Comparison of ENCODE assay signal across 1 cellular context in the genomic region with DNA sequence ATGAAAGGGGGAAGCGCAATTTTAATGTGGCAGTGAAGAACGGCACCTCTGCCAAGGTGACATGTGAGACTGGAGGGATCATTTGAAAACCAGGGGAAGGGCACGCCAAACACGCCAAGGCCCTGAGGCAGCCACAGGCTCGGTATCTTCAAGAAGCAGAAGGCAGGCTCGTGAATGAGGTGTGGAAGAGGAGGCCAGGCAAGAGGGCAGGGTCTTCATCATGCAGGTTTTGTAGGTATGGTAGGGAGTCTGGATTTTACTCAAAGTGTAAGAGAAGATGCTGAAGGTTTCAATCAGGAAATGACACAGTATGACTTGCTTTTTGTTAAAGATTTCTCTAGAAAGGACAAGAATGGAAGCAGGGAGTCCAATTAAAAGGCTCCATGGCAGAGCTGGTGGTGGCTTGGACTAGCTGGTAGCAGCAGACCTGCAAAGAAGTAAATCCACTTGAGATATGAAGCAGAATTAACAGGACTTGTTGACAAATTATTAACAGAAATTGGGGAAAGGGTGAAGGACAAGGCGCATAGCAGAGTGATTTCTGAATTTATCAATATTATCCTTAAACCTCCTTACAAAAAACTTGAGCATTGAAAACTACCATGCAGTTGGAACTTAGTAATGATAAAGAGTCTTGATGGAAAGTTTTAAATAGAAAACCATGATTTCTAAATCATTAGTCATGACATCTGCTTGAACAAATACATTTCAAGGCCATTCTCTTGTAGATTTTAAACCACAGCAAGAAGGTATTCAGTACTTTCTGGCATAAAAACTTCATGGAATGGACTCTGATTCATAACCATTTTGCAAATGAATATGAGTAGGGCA.
TF ChIP-seq lines count a peak whose summit lies in the region.

No MANE protein-coding gene starts in this region.

TF ChIP-seq in HepG2, 621 proteins besides CTCF, POLR2A, EP300 and RAD21 (continued from another document and continues in another):
- TF ChIP-seq MAFG (CRISPR knock-in tag; IDR thresholded peaks at IDR 0.05), result no peak
- no peak for TF ChIP-seq RAD51 (IDR thresholded peaks at IDR 0.05; ENCODE audit: borderline replicate concordance)
- TF ChIP-seq ISL2 (CRISPR knock-in tag; IDR thresholded peaks at IDR 0.05), result no peak; the same call in 1 of the 2 replicates
- no peak for TF ChIP-seq GATAD1 (CRISPR knock-in tag; IDR thresholded peaks at IDR 0.05)
- no peak for TF ChIP-seq SNAPC2 (CRISPR knock-in tag; IDR thresholded peaks at IDR 0.05)
- TF ChIP-seq ZNF282 (IDR thresholded peaks at IDR 0.05; ENCODE audit: partially characterized antibody), result no peak
- no peak for TF ChIP-seq ZSCAN29 (CRISPR knock-in tag; conservative IDR thresholded peaks at IDR 0.05)
- no peak for TF ChIP-seq ZNF337 (CRISPR knock-in tag; IDR thresholded peaks at IDR 0.05; ENCODE audit: borderline replicate concordance, low read depth)
- TF ChIP-seq, protein P1, sequence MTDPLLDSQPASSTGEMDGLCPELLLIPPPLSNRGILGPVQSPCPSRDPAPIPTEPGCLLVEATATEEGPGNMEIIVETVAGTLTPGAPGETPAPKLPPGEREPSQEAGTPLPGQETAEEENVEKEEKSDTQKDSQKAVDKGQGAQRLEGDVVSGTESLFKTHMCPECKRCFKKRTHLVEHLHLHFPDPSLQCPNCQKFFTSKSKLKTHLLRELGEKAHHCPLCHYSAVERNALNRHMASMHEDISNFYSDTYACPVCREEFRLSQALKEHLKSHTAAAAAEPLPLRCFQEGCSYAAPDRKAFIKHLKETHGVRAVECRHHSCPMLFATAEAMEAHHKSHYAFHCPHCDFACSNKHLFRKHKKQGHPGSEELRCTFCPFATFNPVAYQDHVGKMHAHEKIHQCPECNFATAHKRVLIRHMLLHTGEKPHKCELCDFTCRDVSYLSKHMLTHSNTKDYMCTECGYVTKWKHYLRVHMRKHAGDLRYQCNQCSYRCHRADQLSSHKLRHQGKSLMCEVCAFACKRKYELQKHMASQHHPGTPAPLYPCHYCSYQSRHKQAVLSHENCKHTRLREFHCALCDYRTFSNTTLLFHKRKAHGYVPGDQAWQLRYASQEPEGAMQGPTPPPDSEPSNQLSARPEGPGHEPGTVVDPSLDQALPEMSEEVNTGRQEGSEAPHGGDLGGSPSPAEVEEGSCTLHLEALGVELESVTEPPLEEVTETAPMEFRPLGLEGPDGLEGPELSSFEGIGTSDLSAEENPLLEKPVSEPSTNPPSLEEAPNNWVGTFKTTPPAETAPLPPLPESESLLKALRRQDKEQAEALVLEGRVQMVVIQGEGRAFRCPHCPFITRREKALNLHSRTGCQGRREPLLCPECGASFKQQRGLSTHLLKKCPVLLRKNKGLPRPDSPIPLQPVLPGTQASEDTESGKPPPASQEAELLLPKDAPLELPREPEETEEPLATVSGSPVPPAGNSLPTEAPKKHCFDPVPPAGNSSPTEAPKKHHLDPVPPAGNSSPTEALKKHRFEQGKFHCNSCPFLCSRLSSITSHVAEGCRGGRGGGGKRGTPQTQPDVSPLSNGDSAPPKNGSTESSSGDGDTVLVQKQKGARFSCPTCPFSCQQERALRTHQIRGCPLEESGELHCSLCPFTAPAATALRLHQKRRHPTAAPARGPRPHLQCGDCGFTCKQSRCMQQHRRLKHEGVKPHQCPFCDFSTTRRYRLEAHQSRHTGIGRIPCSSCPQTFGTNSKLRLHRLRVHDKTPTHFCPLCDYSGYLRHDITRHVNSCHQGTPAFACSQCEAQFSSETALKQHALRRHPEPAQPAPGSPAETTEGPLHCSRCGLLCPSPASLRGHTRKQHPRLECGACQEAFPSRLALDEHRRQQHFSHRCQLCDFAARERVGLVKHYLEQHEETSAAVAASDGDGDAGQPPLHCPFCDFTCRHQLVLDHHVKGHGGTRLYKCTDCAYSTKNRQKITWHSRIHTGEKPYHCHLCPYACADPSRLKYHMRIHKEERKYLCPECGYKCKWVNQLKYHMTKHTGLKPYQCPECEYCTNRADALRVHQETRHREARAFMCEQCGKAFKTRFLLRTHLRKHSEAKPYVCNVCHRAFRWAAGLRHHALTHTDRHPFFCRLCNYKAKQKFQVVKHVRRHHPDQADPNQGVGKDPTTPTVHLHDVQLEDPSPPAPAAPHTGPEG (CRISPR knock-in tag; IDR thresholded peaks at IDR 0.05), result no peak
- no peak for TF ChIP-seq BCL6 (CRISPR knock-in tag; IDR thresholded peaks at IDR 0.05)
- TF ChIP-seq, protein P2, sequence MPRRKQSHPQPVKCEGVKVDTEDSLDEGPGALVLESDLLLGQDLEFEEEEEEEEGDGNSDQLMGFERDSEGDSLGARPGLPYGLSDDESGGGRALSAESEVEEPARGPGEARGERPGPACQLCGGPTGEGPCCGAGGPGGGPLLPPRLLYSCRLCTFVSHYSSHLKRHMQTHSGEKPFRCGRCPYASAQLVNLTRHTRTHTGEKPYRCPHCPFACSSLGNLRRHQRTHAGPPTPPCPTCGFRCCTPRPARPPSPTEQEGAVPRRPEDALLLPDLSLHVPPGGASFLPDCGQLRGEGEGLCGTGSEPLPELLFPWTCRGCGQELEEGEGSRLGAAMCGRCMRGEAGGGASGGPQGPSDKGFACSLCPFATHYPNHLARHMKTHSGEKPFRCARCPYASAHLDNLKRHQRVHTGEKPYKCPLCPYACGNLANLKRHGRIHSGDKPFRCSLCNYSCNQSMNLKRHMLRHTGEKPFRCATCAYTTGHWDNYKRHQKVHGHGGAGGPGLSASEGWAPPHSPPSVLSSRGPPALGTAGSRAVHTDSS (CRISPR knock-in tag; conservative IDR thresholded peaks at IDR 0.05), result 0 out of 2 replicates have a peak, but pooled peaks have one; percentile 48
- TF ChIP-seq, protein P3, sequence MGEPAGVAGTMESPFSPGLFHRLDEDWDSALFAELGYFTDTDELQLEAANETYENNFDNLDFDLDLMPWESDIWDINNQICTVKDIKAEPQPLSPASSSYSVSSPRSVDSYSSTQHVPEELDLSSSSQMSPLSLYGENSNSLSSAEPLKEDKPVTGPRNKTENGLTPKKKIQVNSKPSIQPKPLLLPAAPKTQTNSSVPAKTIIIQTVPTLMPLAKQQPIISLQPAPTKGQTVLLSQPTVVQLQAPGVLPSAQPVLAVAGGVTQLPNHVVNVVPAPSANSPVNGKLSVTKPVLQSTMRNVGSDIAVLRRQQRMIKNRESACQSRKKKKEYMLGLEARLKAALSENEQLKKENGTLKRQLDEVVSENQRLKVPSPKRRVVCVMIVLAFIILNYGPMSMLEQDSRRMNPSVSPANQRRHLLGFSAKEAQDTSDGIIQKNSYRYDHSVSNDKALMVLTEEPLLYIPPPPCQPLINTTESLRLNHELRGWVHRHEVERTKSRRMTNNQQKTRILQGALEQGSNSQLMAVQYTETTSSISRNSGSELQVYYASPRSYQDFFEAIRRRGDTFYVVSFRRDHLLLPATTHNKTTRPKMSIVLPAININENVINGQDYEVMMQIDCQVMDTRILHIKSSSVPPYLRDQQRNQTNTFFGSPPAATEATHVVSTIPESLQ (CRISPR knock-in tag; conservative IDR thresholded peaks at IDR 0.05), result no peak
- TF ChIP-seq MIXL1 (CRISPR knock-in tag; IDR thresholded peaks at IDR 0.05), result no peak
- TF ChIP-seq NCOA2 (CRISPR knock-in tag; IDR thresholded peaks at IDR 0.05), result peak; percentile 50
- TF ChIP-seq PAF1 (CRISPR knock-in tag; IDR thresholded peaks at IDR 0.05), result no peak
- TF ChIP-seq ZNF432 (CRISPR knock-in tag; IDR thresholded peaks at IDR 0.05; ENCODE audit: borderline replicate concordance), result no peak
- TF ChIP-seq GLI4 (CRISPR knock-in tag; IDR thresholded peaks at IDR 0.05; ENCODE audit: borderline replicate concordance), result no peak
- no peak for TF ChIP-seq ZNF552 (CRISPR knock-in tag; IDR thresholded peaks at IDR 0.05; ENCODE audit: borderline replicate concordance)
- TF ChIP-seq ZFP82 (CRISPR knock-in tag; IDR thresholded peaks at IDR 0.05; ENCODE audit: borderline replicate concordance), result no peak
- peak; percentile 29; the same call in 1 of the 2 replicates for TF ChIP-seq ZBTB38 (CRISPR knock-in tag; IDR thresholded peaks at IDR 0.05)
- TF ChIP-seq ZNF264 (CRISPR knock-in tag; IDR thresholded peaks at IDR 0.05), result no peak
- TF ChIP-seq, protein P4, sequence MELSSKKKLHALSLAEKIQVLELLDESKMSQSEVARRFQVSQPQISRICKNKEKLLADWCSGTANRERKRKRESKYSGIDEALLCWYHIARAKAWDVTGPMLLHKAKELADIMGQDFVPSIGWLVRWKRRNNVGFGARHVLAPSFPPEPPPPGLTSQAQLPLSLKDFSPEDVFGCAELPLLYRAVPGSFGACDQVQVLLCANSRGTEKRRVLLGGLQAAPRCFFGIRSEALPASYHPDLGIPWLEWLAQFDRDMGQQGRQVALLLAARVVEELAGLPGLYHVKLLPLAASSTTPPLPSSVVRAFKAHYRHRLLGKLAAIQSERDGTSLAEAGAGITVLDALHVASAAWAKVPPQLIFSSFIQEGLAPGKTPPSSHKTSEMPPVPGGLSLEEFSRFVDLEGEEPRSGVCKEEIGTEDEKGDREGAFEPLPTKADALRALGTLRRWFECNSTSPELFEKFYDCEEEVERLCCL (CRISPR knock-in tag; IDR thresholded peaks at IDR 0.05; ENCODE audit: borderline replicate concordance), result no peak
- peak; percentile 55 for TF ChIP-seq FOXA3 (CRISPR knock-in tag; IDR thresholded peaks at IDR 0.05)
- TF ChIP-seq SMAD1 (CRISPR knock-in tag; IDR thresholded peaks at IDR 0.05; ENCODE audit: borderline replicate concordance, low read depth), result no peak
- TF ChIP-seq, protein P5, sequence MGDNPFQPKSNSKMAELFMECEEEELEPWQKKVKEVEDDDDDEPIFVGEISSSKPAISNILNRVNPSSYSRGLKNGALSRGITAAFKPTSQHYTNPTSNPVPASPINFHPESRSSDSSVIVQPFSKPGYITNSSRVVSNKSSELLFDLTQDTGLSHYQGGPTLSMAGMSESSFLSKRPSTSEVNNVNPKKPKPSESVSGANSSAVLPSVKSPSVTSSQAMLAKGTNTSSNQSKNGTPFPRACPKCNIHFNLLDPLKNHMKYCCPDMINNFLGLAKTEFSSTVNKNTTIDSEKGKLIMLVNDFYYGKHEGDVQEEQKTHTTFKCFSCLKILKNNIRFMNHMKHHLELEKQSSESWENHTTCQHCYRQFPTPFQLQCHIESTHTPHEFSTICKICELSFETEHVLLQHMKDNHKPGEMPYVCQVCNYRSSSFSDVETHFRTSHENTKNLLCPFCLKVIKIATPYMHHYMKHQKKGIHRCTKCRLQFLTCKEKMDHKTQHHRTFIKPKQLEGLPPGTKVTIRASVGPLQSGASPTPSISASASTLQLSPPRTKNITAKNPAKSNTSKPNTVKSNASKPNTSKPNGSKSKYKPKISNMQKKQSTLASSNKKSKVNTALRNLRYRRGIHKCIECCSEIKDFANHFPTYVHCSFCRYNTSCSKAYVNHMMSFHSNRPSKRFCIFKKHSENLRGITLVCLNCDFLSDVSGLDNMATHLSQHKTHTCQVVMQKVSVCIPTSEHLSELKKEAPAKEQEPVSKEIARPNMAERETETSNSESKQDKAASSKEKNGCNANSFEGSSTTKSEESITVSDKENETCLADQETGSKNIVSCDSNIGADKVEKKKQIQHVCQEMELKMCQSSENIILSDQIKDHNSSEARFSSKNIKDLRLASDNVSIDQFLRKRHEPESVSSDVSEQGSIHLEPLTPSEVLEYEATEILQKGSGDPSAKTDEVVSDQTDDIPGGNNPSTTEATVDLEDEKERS (CRISPR knock-in tag; IDR thresholded peaks at IDR 0.05), result no peak
- TF ChIP-seq GABPB1 (CRISPR knock-in tag; IDR thresholded peaks at IDR 0.05), result no peak
- TF ChIP-seq TARDBP (CRISPR knock-in tag; IDR thresholded peaks at IDR 0.05), result 0 out of 2 replicates have a peak, but pooled peaks have one; percentile 25
- no peak for TF ChIP-seq ONECUT2 (CRISPR knock-in tag; IDR thresholded peaks at IDR 0.05)
- TF ChIP-seq, protein P6, sequence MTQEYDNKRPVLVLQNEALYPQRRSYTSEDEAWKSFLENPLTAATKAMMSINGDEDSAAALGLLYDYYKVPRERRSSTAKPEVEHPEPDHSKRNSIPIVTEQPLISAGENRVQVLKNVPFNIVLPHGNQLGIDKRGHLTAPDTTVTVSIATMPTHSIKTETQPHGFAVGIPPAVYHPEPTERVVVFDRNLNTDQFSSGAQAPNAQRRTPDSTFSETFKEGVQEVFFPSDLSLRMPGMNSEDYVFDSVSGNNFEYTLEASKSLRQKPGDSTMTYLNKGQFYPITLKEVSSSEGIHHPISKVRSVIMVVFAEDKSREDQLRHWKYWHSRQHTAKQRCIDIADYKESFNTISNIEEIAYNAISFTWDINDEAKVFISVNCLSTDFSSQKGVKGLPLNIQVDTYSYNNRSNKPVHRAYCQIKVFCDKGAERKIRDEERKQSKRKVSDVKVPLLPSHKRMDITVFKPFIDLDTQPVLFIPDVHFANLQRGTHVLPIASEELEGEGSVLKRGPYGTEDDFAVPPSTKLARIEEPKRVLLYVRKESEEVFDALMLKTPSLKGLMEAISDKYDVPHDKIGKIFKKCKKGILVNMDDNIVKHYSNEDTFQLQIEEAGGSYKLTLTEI (CRISPR knock-in tag; conservative IDR thresholded peaks at IDR 0.05), result no peak
- TF ChIP-seq HNRNPK (IDR thresholded peaks at IDR 0.05; ENCODE audit: low read depth, low read length, poor library complexity, severe bottlenecking), result no peak
- TF ChIP-seq ZNF558 (CRISPR knock-in tag; IDR thresholded peaks at IDR 0.05; ENCODE audit: borderline replicate concordance), result no peak
- no peak for TF ChIP-seq SMARCE1 (IDR thresholded peaks at IDR 0.05; ENCODE audit: borderline replicate concordance)
- no peak for TF ChIP-seq PHB2 (IDR thresholded peaks at IDR 0.05; ENCODE audit: partially characterized antibody)
- TF ChIP-seq, protein P7, sequence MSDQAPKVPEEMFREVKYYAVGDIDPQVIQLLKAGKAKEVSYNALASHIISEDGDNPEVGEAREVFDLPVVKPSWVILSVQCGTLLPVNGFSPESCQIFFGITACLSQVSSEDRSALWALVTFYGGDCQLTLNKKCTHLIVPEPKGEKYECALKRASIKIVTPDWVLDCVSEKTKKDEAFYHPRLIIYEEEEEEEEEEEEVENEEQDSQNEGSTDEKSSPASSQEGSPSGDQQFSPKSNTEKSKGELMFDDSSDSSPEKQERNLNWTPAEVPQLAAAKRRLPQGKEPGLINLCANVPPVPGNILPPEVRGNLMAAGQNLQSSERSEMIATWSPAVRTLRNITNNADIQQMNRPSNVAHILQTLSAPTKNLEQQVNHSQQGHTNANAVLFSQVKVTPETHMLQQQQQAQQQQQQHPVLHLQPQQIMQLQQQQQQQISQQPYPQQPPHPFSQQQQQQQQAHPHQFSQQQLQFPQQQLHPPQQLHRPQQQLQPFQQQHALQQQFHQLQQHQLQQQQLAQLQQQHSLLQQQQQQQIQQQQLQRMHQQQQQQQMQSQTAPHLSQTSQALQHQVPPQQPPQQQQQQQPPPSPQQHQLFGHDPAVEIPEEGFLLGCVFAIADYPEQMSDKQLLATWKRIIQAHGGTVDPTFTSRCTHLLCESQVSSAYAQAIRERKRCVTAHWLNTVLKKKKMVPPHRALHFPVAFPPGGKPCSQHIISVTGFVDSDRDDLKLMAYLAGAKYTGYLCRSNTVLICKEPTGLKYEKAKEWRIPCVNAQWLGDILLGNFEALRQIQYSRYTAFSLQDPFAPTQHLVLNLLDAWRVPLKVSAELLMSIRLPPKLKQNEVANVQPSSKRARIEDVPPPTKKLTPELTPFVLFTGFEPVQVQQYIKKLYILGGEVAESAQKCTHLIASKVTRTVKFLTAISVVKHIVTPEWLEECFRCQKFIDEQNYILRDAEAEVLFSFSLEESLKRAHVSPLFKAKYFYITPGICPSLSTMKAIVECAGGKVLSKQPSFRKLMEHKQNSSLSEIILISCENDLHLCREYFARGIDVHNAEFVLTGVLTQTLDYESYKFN (CRISPR knock-in tag; conservative IDR thresholded peaks at IDR 0.05), result peak; percentile 51
- TF ChIP-seq ARNT (IDR thresholded peaks at IDR 0.05), result no peak
- TF ChIP-seq ZSCAN12 (CRISPR knock-in tag; IDR thresholded peaks at IDR 0.05), result no peak
- no peak for TF ChIP-seq ZFY (CRISPR knock-in tag; IDR thresholded peaks at IDR 0.05)
- no peak for TF ChIP-seq ZNF143 (CRISPR knock-in tag; IDR thresholded peaks at IDR 0.05)
